Comparison of ENCODE assay signal across 1 cellular context in genomic region chr9:93439301-93439700, GRCh38. TPM values are rescaled to one million over a fixed set of nuclear protein-coding genes. Genes with fewer than 3 reads are reported as not detected.
A peak's percentile ranks its signal among the peaks of the same experiment; 100 is the strongest.
DNase-seq lines count a peak whose midpoint lies in the region; FAIRE-seq and TF ChIP-seq lines count a peak whose summit lies in the region.
"Not testable (repeated sequence)": the region's sequence is repeated elsewhere in the genome, so short reads cannot be mapped to it uniquely, and the experiment has no call there.

No MANE protein-coding gene starts in this region.

- H2BK12ac ChIP-seq in H1 (ENCODE audit: low read depth, low read length) = not testable (repeated sequence)

- not testable (repeated sequence) for TF ChIP-seq CTCF in H1 (IDR thresholded peaks at IDR 0.05; ENCODE audit: control extremely low read depth in 1 of 3, insufficient read depth in 1 of 3, low read depth in 1 of 3, low read length in 3 of 3)

- WGBS in H1 (ENCODE audit: extremely low coverage in 1 of 2, insufficient coverage in 1 of 2, insufficient read length in 1 of 2, insufficient replicate concordance in 2 of 2, low coverage in 1 of 2, low lambda C conversion rate in 2 of 2, missing lambda C conversion rate in 1 of 2), 2 experiments = 91% methylated on average over 6 of the region's 6 CpGs; no CpG with 5 or more reads in 1 of the 2 experiments

- not testable (repeated sequence) for H2BK20ac ChIP-seq in H1 (ENCODE audit: low read length)

- not testable (repeated sequence) for H3K4me2 ChIP-seq in H1 (ENCODE audit: insufficient read depth in 1 of 2, low read depth in 2 of 2, low read length in 2 of 2)

- not testable (repeated sequence) for H4K20me1 ChIP-seq in H1 (replicated peaks in 1 of 2; ENCODE audit: control insufficient read depth in 1 of 2, insufficient read depth in 2 of 2, low read length in 2 of 2)

- H4K8ac ChIP-seq in H1 (ENCODE audit: extremely low read depth, insufficient read depth, low read length) = not testable (repeated sequence)

- not testable (repeated sequence) for H2BK15ac ChIP-seq in H1 (ENCODE audit: low read length)

- POLR2A ChIA-PET in H1 (lab: Charles Lee; ENCODE audit: partially characterized antibody) = interaction anchor here (0.8 to 1.6 kb wide), 2 partner anchors 9 to 13 kb away, joined by 3 to 4 read pairs; no protein-coding TSS in a partner anchor

- TF ChIP-seq POLR2A in H1 (IDR thresholded peaks at IDR 0.05; ENCODE audit: control extremely low read depth in 1 of 2, low read depth in 2 of 2, low read length in 2 of 2) = not testable (repeated sequence)

- not testable (repeated sequence) for H3K9ac ChIP-seq in H1 (replicated peaks in 1 of 4; ENCODE audit: extremely low read depth in 1 of 4, low read depth in 3 of 4, low read length in 3 of 4)

- not testable (repeated sequence) for H2BK5ac ChIP-seq in H1 (ENCODE audit: low read depth, low read length)

- not testable (repeated sequence) for H2BK120ac ChIP-seq in H1 (replicated peaks; ENCODE audit: low read depth, low read length)

- CTCF ChIA-PET in H1 (lab: Charles Lee; ENCODE audit: partially characterized antibody) = interaction anchor here (0.7 kb wide), 1 partner anchor 1495 kb away, joined by 3 read pairs; no protein-coding TSS in a partner anchor

- not testable (repeated sequence) for H3K27ac ChIP-seq in H1 (ENCODE audit: low read depth, low read length)

- H4K5ac ChIP-seq in H1 (ENCODE audit: insufficient read length, low read depth, low read length) = not testable (repeated sequence)

- H3K36me3 ChIP-seq in H1 (ENCODE audit: control insufficient read depth in 2 of 4, insufficient read depth in 4 of 4, low read length in 3 of 4) = not testable (repeated sequence)

- not testable (repeated sequence) for H3K4me1 ChIP-seq in H1 (replicated peaks in 1 of 4; ENCODE audit: control insufficient read depth in 3 of 4, insufficient read depth in 4 of 4, low read length in 3 of 4)

- not testable (repeated sequence) for H3K4ac ChIP-seq in H1 (replicated peaks; ENCODE audit: insufficient read length, low read depth, low read length)

- not testable (repeated sequence) for H3K23me2 ChIP-seq in H1 (ENCODE audit: low read depth, low read length)

- H2AFZ ChIP-seq in H1 (ENCODE audit: low read length) = not testable (repeated sequence)

- H3K9me3 ChIP-seq in H1 (ENCODE audit: insufficient read depth in 2 of 2, low read depth in 1 of 2, low read length in 1 of 2) = not testable (repeated sequence)

- not testable (repeated sequence) for H3K27me3 ChIP-seq in H1 (replicated peaks in 1 of 4; ENCODE audit: control insufficient read depth in 3 of 4, extremely low read depth in 1 of 4, insufficient read depth in 3 of 4, low read length in 3 of 4)

- not testable (repeated sequence) for FAIRE-seq in H1 (lab: Jason Lieb, UNC)

- H3K79me2 ChIP-seq in H1 (ENCODE audit: control insufficient read depth in 1 of 2, insufficient read depth in 2 of 2, low read length in 2 of 2) = not testable (repeated sequence)

- H3K18ac ChIP-seq in H1 (ENCODE audit: extremely low read depth, low read length) = not testable (repeated sequence)

- not testable (repeated sequence) for H3K23ac ChIP-seq in H1 (ENCODE audit: insufficient read length)

- not testable (repeated sequence) for DNase-seq in H1 (ENCODE audit: low read depth in 1 of 2, low spot score in 2 of 2)

- not testable (repeated sequence) for TF ChIP-seq RAD21 in H1 (IDR thresholded peaks at IDR 0.05 in 1 of 2, conservative IDR thresholded peaks at IDR 0.05 in 1 of 2; ENCODE audit: low read depth in 2 of 2, low read length in 2 of 2)

- not testable (repeated sequence) for H2AK5ac ChIP-seq in H1 (ENCODE audit: low read depth, low read length)

- not testable (repeated sequence) for TF ChIP-seq EP300 in H1 (IDR thresholded peaks at IDR 0.05; ENCODE audit: borderline replicate concordance in 1 of 2, low read depth in 2 of 2, low read length in 2 of 2)

- not testable (repeated sequence) for H4K91ac ChIP-seq in H1 (replicated peaks; ENCODE audit: insufficient read length, low read length)

- not testable (repeated sequence) for H3K79me1 ChIP-seq in H1 (ENCODE audit: low read depth, low read length)

- H3K14ac ChIP-seq in H1 (ENCODE audit: insufficient read length) = not testable (repeated sequence)

- not testable (repeated sequence) for H3K4me3 ChIP-seq in H1 (ENCODE audit: extremely low read depth in 1 of 4, insufficient read depth in 2 of 4, low read depth in 3 of 4, low read length in 4 of 4)

- not testable (repeated sequence) for H3K56ac ChIP-seq in H1 (replicated peaks; ENCODE audit: insufficient read length, low read depth, low read length)

TF ChIP-seq in H1, 55 proteins besides CTCF, POLR2A, EP300 and RAD21:
- TF ChIP-seq CEBPB (IDR thresholded peaks at IDR 0.05; ENCODE audit: low read depth, low read length) = peak; percentile 79

RNA-seq across cellular contexts. Expression of gene FAM120A, which starts 12.2 kb away (rescaled TPM):
- total RNA-seq in H1 (2021; fragmentation: NEBNext Ultra II Directional; extraction: Animal tissue kit (Norgen Biotek cat#: 25700)) = 52.2 and 54.7 TPM in 2 replicates
- polyA plus RNA-seq in H1 (2011; rRNA removed) = 24.9 and 28.0 TPM in 2 replicates
- 25.4 TPM for polyA plus RNA-seq in H1 (2011; cell fraction: cytosol; rRNA removed)
- 41.2 TPM for polyA plus RNA-seq in H1 (2011; cell fraction: nucleus; rRNA removed)
- 26.0 to 38.6 TPM (median 29.8 TPM) in 4 replicates for polyA plus RNA-seq in H1 (2012, experiment 1 of 2)
- 7.2 TPM for polyA plus RNA-seq in H1 (2012, experiment 2 of 2)
- polyA plus RNA-seq in H1 (2013, experiment 1 of 2) = 32.7 TPM
- polyA plus RNA-seq in H1 (2013, experiment 2 of 2) = 30.5 TPM
- 85.2 and 86.7 TPM in 2 replicates for polyA minus RNA-seq in H1 (2011; rRNA and poly(A)+ RNA removed)
- polyA minus RNA-seq in H1 (2011; cell fraction: cytosol; rRNA and poly(A)+ RNA removed) = 60.4 TPM
- 75.8 TPM for polyA minus RNA-seq in H1 (2011; cell fraction: nucleus; rRNA and poly(A)+ RNA removed)

RNA-seq across cellular contexts. Expression of gene FAM120AOS, which starts 14.1 kb away (rescaled TPM):
- total RNA-seq in H1 (2021; fragmentation: NEBNext Ultra II Directional; extraction: Animal tissue kit (Norgen Biotek cat#: 25700)) = 37.6 and 41.6 TPM in 2 replicates
- polyA plus RNA-seq in H1 (2011; rRNA removed) = 28.8 and 29.6 TPM in 2 replicates
- polyA plus RNA-seq in H1 (2011; cell fraction: cytosol; rRNA removed) = 32.1 TPM
- 34.4 TPM for polyA plus RNA-seq in H1 (2011; cell fraction: nucleus; rRNA removed)
- polyA plus RNA-seq in H1 (2012, experiment 1 of 2) = 29.4 to 34.2 TPM (median 32.6 TPM) in 4 replicates
- 21.5 TPM for polyA plus RNA-seq in H1 (2012, experiment 2 of 2)
- 34.9 TPM for polyA plus RNA-seq in H1 (2013, experiment 1 of 2)
- polyA plus RNA-seq in H1 (2013, experiment 2 of 2) = 32.9 TPM
- 24.5 and 26.6 TPM in 2 replicates for polyA minus RNA-seq in H1 (2011; rRNA and poly(A)+ RNA removed)
- polyA minus RNA-seq in H1 (2011; cell fraction: cytosol; rRNA and poly(A)+ RNA removed) = 15.2 TPM
- 39.4 TPM for polyA minus RNA-seq in H1 (2011; cell fraction: nucleus; rRNA and poly(A)+ RNA removed)
